1 cellular context compared by ENCODE assay signal in genomic region chr12:124916370-124917134, GRCh38.
TF ChIP-seq lines count a peak whose summit lies in the region.

No MANE protein-coding gene starts in this region.

TF ChIP-seq in A549, 52 proteins besides CTCF, POLR2A, EP300 and RAD21 (continued from another document):
- TF ChIP-seq JUN (IDR thresholded peaks at IDR 0.05) = peak in 1 of 2 experiments; percentile 52; a peak in 4 of 5 replicates
- peak; percentile 83 for TF ChIP-seq MAX (IDR thresholded peaks at IDR 0.05)
- TF ChIP-seq JUNB (IDR thresholded peaks at IDR 0.05) = peak; percentile 84
- no peak for TF ChIP-seq POLR2AphosphoS2 (conservative IDR thresholded peaks at IDR 0.05; ENCODE audit: low read length)
- peak; percentile 96 for TF ChIP-seq FOSL2 (IDR thresholded peaks at IDR 0.05)
- peak; percentile 99 for TF ChIP-seq FOSL2 (CRISPR knock-in tag; IDR thresholded peaks at IDR 0.05)
- peak; percentile 60; the same call in 1 of the 2 replicates for TF ChIP-seq TFCP2L1 (CRISPR knock-in tag; IDR thresholded peaks at IDR 0.05)
- 0 out of 2 replicates have a peak, but pooled peaks have one; percentile 50 for TF ChIP-seq HMGXB4 (CRISPR knock-in tag; IDR thresholded peaks at IDR 0.05; ENCODE audit: borderline replicate concordance)
- TF ChIP-seq HOXB5 (CRISPR knock-in tag; IDR thresholded peaks at IDR 0.05) = peak; percentile 32; the same call in 1 of the 2 replicates
- TF ChIP-seq HOXA7 (CRISPR knock-in tag; IDR thresholded peaks at IDR 0.05) = peak; percentile 94
